In genomic region chr15:42274693-42274971, GRCh38 we compare ENCODE assay signal across 8 cellular contexts. TPM values are rescaled to one million over a fixed set of nuclear protein-coding genes. Genes with fewer than 3 reads are reported as not detected.
DNase-seq lines count a peak whose midpoint lies in the region; ATAC-seq and TF ChIP-seq lines count a peak whose summit lies in the region.

No MANE protein-coding gene starts in this region.

- intact Hi-C loops in transverse colon (cut with DNase I; ENCODE audit: low total_unique reads), result no loop called here

- in situ Hi-C loops in astrocyte of the spinal cord (cut with HindIII; ENCODE audit: low sequenced_read_pairs), result no loop called here
- in situ Hi-C loops in transverse colon (cut with MboI; ENCODE audit: low pct_ligation_motif_present in 1 of 4, low pct_unique_long_range_greater_than_20kb in 1 of 4, low sequenced_read_pairs in 3 of 4), result no loop called here

- no peaks in the 10 kb centered on the region for H3K36me3 ChIP-seq in transverse colon

- peak overlapping the region; percentile 97 to 99 (median 98) for H3K27ac ChIP-seq in transverse colon

- peak overlapping the region; percentile 98 for H3K4me3 Mint-ChIP-seq in activated T-cell treated with anti-CD3 and anti-CD28 coated beads, Interleukin-2, amount 50 U/mL, for 4 hours

- H3K4me1 ChIP-seq in transverse colon, result peaks cover 18 to 50% (median 41%) of the 10 kb centered on the region in 4 donors

- H3K9me3 ChIP-seq in transverse colon, result no peaks in the 10 kb centered on the region

- TF ChIP-seq CTCF in astrocyte of the spinal cord (IDR thresholded peaks at IDR 0.05; ENCODE audit: low read depth, low read length) (no peak), transverse colon (IDR thresholded peaks at IDR 0.05) (no peak)

- H3K9me3 Mint-ChIP-seq in activated T-cell treated with anti-CD3 and anti-CD28 coated beads, Interleukin-2, amount 50 U/mL, for 4 hours, result no peaks in the 10 kb centered on the region

- H3K36me3 Mint-ChIP-seq in activated T-cell treated with anti-CD3 and anti-CD28 coated beads, Interleukin-2, amount 50 U/mL, for 4 hours (ENCODE audit: insufficient read depth), result peaks cover 14% of the 10 kb centered on the region

- no peak for DNase-seq in activated T-cell treated with anti-CD3 and anti-CD28 coated beads, Interleukin-2, amount 50 U/mL, for 4 hours
- no peak for DNase-seq in activated T-cell treated with anti-CD3 and anti-CD28 coated beads for 4 hours
- no peak for DNase-seq in astrocyte of the spinal cord (ENCODE audit: low read depth, low spot score)
- DNase-seq in medulla oblongata (ENCODE audit: extremely low spot score), result peak; percentile 6
- DNase-seq in transverse colon, result peak; percentile 18
- no peak for DNase-seq in AG08396 (ENCODE audit: low spot score)
- DNase-seq in NCI-H2171 (lab: John Stamatoyannopoulos, UW), result no peak
- DNase-seq in NCI-H1417 treated with DMSO at 0.1 percent for 48 hours (lab: John Stamatoyannopoulos, UW), result no peak

- no peak for TF ChIP-seq EP300 in transverse colon (IDR thresholded peaks at IDR 0.05; ENCODE audit: low read depth)

- WGBS in transverse colon (ENCODE audit: low coverage in 1 of 2), 2 donors, result 38 to 41% methylated on average over 1 to 7 of the region's 7 CpGs

- H3K27me3 Mint-ChIP-seq in activated T-cell treated with anti-CD3 and anti-CD28 coated beads, Interleukin-2, amount 50 U/mL, for 4 hours (ENCODE audit: low read depth), result no peaks in the 10 kb centered on the region

- H3K4me1 Mint-ChIP-seq in activated T-cell treated with anti-CD3 and anti-CD28 coated beads, Interleukin-2, amount 50 U/mL, for 4 hours (ENCODE audit: low read depth), result peaks cover 51% of the 10 kb centered on the region

- ATAC-seq in activated T-cell treated with anti-CD3 and anti-CD28 coated beads, Interleukin-2, amount 50 U/mL, for 4 hours, result no peak

- TF ChIP-seq POLR2A in transverse colon (IDR thresholded peaks at IDR 0.05), result no peak

- no peaks in the 10 kb centered on the region for H3K27me3 ChIP-seq in transverse colon

- H3K4me3 ChIP-seq in astrocyte of the spinal cord (ENCODE audit: low read depth, low read length) (peak overlapping the region; percentile 83), transverse colon (peak overlapping the region; percentile 55 to 72 (median 62))

RNA-seq across cellular contexts. Expression of gene TMEM87A, which starts 1.4 kb away (rescaled TPM):
- 10 to 100 TPM; 47.1 to 57.0 (median 56.4) TPM for total RNA-seq in activated T-cell treated with anti-CD3 and anti-CD28 coated beads, Interleukin-2, amount 50 U/mL, for 4 hours
- total RNA-seq in transverse colon, result 100 to 1,000 TPM in 3 of 4 donors, 10 to 100 TPM in 1; 93.1 to 110 (median 107) TPM

RNA-seq across cellular contexts. Expression of gene GANC, which starts 1.6 kb away (rescaled TPM):
- 10 to 100 TPM in 1 of 3 donors, 1 to 10 TPM in 2; 7.1 to 10.7 (median 8.0) TPM for total RNA-seq in activated T-cell treated with anti-CD3 and anti-CD28 coated beads, Interleukin-2, amount 50 U/mL, for 4 hours
- total RNA-seq in transverse colon, result 100 to 1,000 TPM in 1 of 4 donors, 10 to 100 TPM in 3; 36.6 to 143 (median 54.8) TPM

Comparison
In these comparisons a context has a peak if more than half of its experiments do, and no peak if none do; other contexts are left out.
1. DNase-seq: peak in medulla oblongata (single experiment) and transverse colon (single experiment); none in activated T-cell treated with anti-CD3 and anti-CD28 coated beads, Interleukin-2, amount 50 U/mL, for 4 hours (single experiment), activated T-cell treated with anti-CD3 and anti-CD28 coated beads for 4 hours (single experiment), astrocyte of the spinal cord (single experiment), AG08396 (single experiment), NCI-H2171 (single experiment) and NCI-H1417 treated with DMSO at 0.1 percent for 48 hours (single experiment).